13 cellular contexts compared by ENCODE assay signal in the genomic region with DNA sequence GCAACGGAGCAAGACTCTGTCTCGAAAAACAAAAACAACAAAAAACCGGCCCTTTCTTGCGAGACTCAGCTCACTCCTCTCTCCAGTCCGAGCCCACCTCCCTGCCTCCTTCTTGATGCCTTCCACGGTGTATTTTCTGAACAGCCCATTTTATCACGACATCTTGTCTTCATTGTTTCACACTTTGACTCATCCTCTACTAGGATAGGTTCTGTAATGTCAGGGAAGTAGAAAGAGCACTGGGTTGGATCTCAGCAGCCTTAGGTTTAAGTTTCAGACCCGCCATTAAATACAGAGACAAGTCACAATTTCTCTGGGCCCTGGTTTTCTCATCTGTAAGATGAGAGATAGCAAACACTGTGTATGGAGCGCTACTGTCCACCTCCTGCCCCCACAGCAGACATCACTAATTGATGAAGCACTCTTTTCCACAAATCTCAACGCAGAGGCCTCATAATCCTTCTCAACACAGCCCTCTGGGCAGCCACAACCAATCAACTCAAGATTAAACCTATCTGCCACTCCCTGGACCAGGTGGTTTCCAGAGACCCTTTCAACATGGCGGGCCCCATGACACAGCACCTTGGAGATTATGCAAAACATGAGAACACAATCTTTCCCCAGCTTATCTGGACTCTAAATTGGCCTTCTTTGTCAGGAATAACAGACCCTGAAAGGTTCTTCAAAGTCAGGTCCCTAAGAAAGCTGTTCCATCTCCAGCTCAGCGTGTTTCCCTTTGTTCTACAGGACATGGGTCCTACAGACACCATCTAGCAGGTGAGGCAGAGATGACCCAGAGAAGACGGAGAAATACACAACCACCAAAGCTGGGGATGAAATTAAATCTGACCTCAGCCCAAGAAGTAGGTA. TPM values are rescaled to one million over a fixed set of nuclear protein-coding genes. Genes with fewer than 3 reads are reported as not detected.
DNase-seq lines count a peak whose midpoint lies in the region; ATAC-seq and TF ChIP-seq lines count a peak whose summit lies in the region.
"Had no signal": no experiment of that assay in that cellular context is flagged by ENCODE, and none has a peak within 500 bp of the region (broad histone marks: within the 10 kb centered on the region; RNA-seq: fewer than 3 reads in every experiment).

No MANE protein-coding gene starts in this region.

- H3K9me3 ChIP-seq in T-helper 17 cell (ENCODE audit: control insufficient read depth, low read length, poor library complexity, severe bottlenecking) (no peaks in the 10 kb centered on the region), lower lobe of right lung (no peaks in the 10 kb centered on the region), Peyer's patch (no peaks in the 10 kb centered on the region)

- peaks cover 41% of the 10 kb centered on the region for H3K4me1 ChIP-seq in lower lobe of right lung
- H3K4me1 ChIP-seq in Peyer's patch, result peaks cover 0 to 58% (median 21%) of the 10 kb centered on the region in 4 donors

- H3K27ac ChIP-seq in lower lobe of right lung, result no peak overlapping the region
- no peak overlapping the region for H3K27ac ChIP-seq in Peyer's patch

- TF ChIP-seq CTCF in lower lobe of right lung (IDR thresholded peaks at IDR 0.05) (no peak), Peyer's patch (IDR thresholded peaks at IDR 0.05) (no peak)

- H3K27me3 ChIP-seq in lower lobe of right lung (ENCODE audit: low read depth), result no peaks in the 10 kb centered on the region
- no peaks in the 10 kb centered on the region for H3K27me3 ChIP-seq in Peyer's patch

- H3K9me3 Mint-ChIP-seq in effector memory CD8-positive, alpha-beta T cell, result no peaks in the 10 kb centered on the region
- H3K9me3 Mint-ChIP-seq: dendritic cell treated with granulocyte-macrophage colony-stimulating factor and Interleukin-4, amounts not matched to agents 40 ng/mL and 50 ng/mL, for 4 days had no signal

- H3K4me1 Mint-ChIP-seq in T-helper 17 cell, result peaks cover 70% of the 10 kb centered on the region
- peaks cover 84 to 89% of the 10 kb centered on the region in 2 donors for H3K4me1 Mint-ChIP-seq in effector memory CD8-positive, alpha-beta T cell (ENCODE audit: low read depth in 2 of 2)

- intact Hi-C loops in Right ventricle myocardium inferior (cut with DNase I), result no loop called here
- intact Hi-C loops in left ventricle myocardium superior (cut with micrococcal nuclease), result no loop called here
- intact Hi-C loops in sciatic nerve (cut with DNase I), result no loop called here
- intact Hi-C loops in lower lobe of right lung (cut with DNase I), result no loop called here

- H3K27me3 Mint-ChIP-seq in T-helper 17 cell, result no peaks in the 10 kb centered on the region
- no peaks in the 10 kb centered on the region for H3K27me3 Mint-ChIP-seq in effector memory CD8-positive, alpha-beta T cell

- H3K36me3 Mint-ChIP-seq in T-helper 17 cell (ENCODE audit: low read depth), result peaks cover 6% of the 10 kb centered on the region
- peaks cover 63% of the 10 kb centered on the region for H3K36me3 Mint-ChIP-seq in effector memory CD8-positive, alpha-beta T cell (ENCODE audit: insufficient read depth)

- peak overlapping the region; percentile 58 for H3K4me3 Mint-ChIP-seq in T-helper 17 cell
- H3K4me3 Mint-ChIP-seq in effector memory CD8-positive, alpha-beta T cell, result peak overlapping the region; percentile 73 to 77
- H3K4me3 Mint-ChIP-seq: dendritic cell treated with granulocyte-macrophage colony-stimulating factor and Interleukin-4, amounts not matched to agents 40 ng/mL and 50 ng/mL, for 4 days had no signal

- H3K27ac Mint-ChIP-seq in T-helper 17 cell, result peak overlapping the region; percentile 100
- H3K27ac Mint-ChIP-seq in effector memory CD8-positive, alpha-beta T cell, result peak overlapping the region; percentile 92 to 99

- H3K36me3 ChIP-seq in lower lobe of right lung (no peaks in the 10 kb centered on the region), Peyer's patch (no peaks in the 10 kb centered on the region)

- no peak for TF ChIP-seq POLR2A in Peyer's patch (IDR thresholded peaks at IDR 0.05)

- ATAC-seq in Right ventricle myocardium inferior (no peak), left ventricle myocardium superior (no peak), T-helper 17 cell (peak; percentile 38), GM19023 (IDR thresholded peaks at IDR 0.05; ENCODE audit: unreplicated experiment) (no peak), sciatic nerve (no peak), lower lobe of right lung (no peak)
- no peak for ATAC-seq in effector memory CD8-positive, alpha-beta T cell (replicated peaks)

- H3K4me3 ChIP-seq in lower lobe of right lung, result no peak overlapping the region
- H3K4me3 ChIP-seq in Peyer's patch, result no peak overlapping the region

- DNase-seq in Right ventricle myocardium inferior (ENCODE audit: missing footprints) (peak; percentile 18), left ventricle myocardium superior (no peak), T-helper 17 cell (no peak), sciatic nerve (ENCODE audit: low spot score) (no peak), lower lobe of right lung (no peak), Peyer's patch (no peak)
- DNase-seq in effector memory CD8-positive, alpha-beta T cell, result no peak
- DNase-seq: AML-193, mesendoderm, NCI-H1417, NCI-H774 had no signal

RNA-seq across cellular contexts. Expression of a gene that starts 35.6 kb away (rescaled TPM):
- 3.6 TPM for total RNA-seq in Right ventricle myocardium inferior
- 3.2 TPM for total RNA-seq in left ventricle myocardium superior
- 100 to 1,000 TPM; 333 to 339 TPM for total RNA-seq in T-helper 17 cell
- 16.2 TPM for total RNA-seq in sciatic nerve
- 45.8 TPM for total RNA-seq in lower lobe of right lung
- total RNA-seq in Peyer's patch, result 100 to 1,000 TPM in 1 of 4 donors, 10 to 100 TPM in 3; 18.9 to 189 (median 77.2) TPM
